In the genomic region with DNA sequence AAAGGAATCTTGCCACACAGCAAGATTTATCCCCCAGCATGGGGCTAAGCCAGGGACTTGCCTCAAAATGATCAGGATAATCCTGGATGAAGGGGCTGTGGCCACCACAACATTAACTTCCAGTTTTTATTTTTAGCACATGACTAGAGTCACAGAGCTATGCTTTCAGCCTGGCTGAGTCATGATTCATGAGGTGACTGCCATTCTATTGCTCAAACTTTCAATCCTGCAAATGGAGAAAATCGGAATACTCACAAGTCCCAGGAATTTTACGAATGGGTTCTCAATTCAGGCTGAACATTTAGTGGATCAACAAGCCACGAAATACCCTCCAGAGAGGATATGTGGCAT, we compare ENCODE assay signal across 15 cellular contexts.
DNase-seq lines count a peak whose midpoint lies in the region; ATAC-seq, FAIRE-seq and TF ChIP-seq lines count a peak whose summit lies in the region.
"Had no signal": no experiment of that assay in that cellular context is flagged by ENCODE, and none has a peak within 500 bp of the region (broad histone marks: within the 10 kb centered on the region; RNA-seq: fewer than 3 reads in every experiment).

No MANE protein-coding gene starts in this region.

- TF ChIP-seq CTCF in D721Med (IDR thresholded peaks at IDR 0.05; ENCODE audit: insufficient read depth, missing control alignments) (no peak), brain microvascular endothelial cell (IDR thresholded peaks at IDR 0.05; ENCODE audit: low read depth, low read length, missing control alignments) (no peak), GM23338 (conservative IDR thresholded peaks at IDR 0.05; ENCODE audit: low read depth in 2 of 2) (no peak)

- DNase-seq in D721Med (ENCODE audit: insufficient read length, low spot score) (peak; percentile 23), MV-4-11 (lab: John Stamatoyannopoulos, UW) (peak; percentile 90), brain microvascular endothelial cell (peak; percentile 76), myocyte (ENCODE audit: low read depth) (peak; percentile 82), caudate nucleus (lab: John Stamatoyannopoulos, UW) (no peak), GM23338 (ENCODE audit: low spot score) (no peak), D341Med (ENCODE audit: low spot score) (no peak)
- no peak for DNase-seq in stimulated activated naive CD8-positive, alpha-beta T cell treated with anti-CD3 and anti-CD28 coated beads, Interleukin-15, amount 100 ng/mL, for 72 hours
- DNase-seq: activated naive CD4-positive, alpha-beta T cell treated with Interleukin-2 at 50 U/mL for 16 hours; DMS79 treated with DMSO at 0.1 percent for 48 hours; HFFc6; NCI-H510A treated with DMSO at 0.1 percent for 48 hours had no signal

- no peaks in the 10 kb centered on the region for H4K20me1 ChIP-seq in GM23338 (replicated peaks; ENCODE audit: insufficient read depth)

- H3K27ac ChIP-seq in brain microvascular endothelial cell (peak overlapping the region; percentile 50), caudate nucleus (ENCODE audit: low read depth, low read length) (no peak overlapping the region), GM23338 (ENCODE audit: low read depth) (no peak overlapping the region)

- no peaks in the 10 kb centered on the region; the same call in 1 of the 3 replicates for H3K9me3 Mint-ChIP-seq in GM23338
- H3K9me3 Mint-ChIP-seq in stimulated activated naive CD8-positive, alpha-beta T cell treated with anti-CD3 and anti-CD28 coated beads, Interleukin-15, amount 100 ng/mL, for 72 hours: peaks cover 0 to 4% of the 10 kb centered on the region in 2 donors
- H3K9me3 Mint-ChIP-seq: stimulated activated memory B cell treated with anti-CD40 and anti-IgM and Interleukin-4, amounts not matched to agents 10 μg/mL and 1 μg/mL and 100 μg/mL, for 72 hours had no signal

- H3K9me2 ChIP-seq in GM23338 (ENCODE audit: insufficient read depth): no peaks in the 10 kb centered on the region

- no peaks in the 10 kb centered on the region for H3K36me3 ChIP-seq in brain microvascular endothelial cell (replicated peaks)
- H3K36me3 ChIP-seq in GM23338 (ENCODE audit: insufficient read depth): no peaks in the 10 kb centered on the region

- no peak overlapping the region for H3K27ac Mint-ChIP-seq in GM23338
- no peak overlapping the region for H3K27ac Mint-ChIP-seq in stimulated activated naive CD8-positive, alpha-beta T cell treated with anti-CD3 and anti-CD28 coated beads, Interleukin-15, amount 100 ng/mL, for 72 hours
- H3K27ac Mint-ChIP-seq: HFFc6; memory B cell; stimulated activated memory B cell treated with anti-CD40 and anti-IgM and Interleukin-4, amounts not matched to agents 10 μg/mL and 1 μg/mL and 100 μg/mL, for 72 hours had no signal

- peaks cover 15% of the 10 kb centered on the region for H3K4me1 Mint-ChIP-seq in GM23338
- peaks cover 12% of the 10 kb centered on the region for H3K4me1 Mint-ChIP-seq in stimulated activated naive CD8-positive, alpha-beta T cell treated with anti-CD3 and anti-CD28 coated beads, Interleukin-15, amount 100 ng/mL, for 72 hours

- no peaks in the 10 kb centered on the region for H3K27me3 Mint-ChIP-seq in GM23338 (ENCODE audit: insufficient read depth, low read depth, poor library complexity)
- no peaks in the 10 kb centered on the region for H3K27me3 Mint-ChIP-seq in stimulated activated naive CD8-positive, alpha-beta T cell treated with anti-CD3 and anti-CD28 coated beads, Interleukin-15, amount 100 ng/mL, for 72 hours
- H3K27me3 Mint-ChIP-seq: memory B cell; stimulated activated memory B cell treated with anti-CD40 and anti-IgM and Interleukin-4, amounts not matched to agents 10 μg/mL and 1 μg/mL and 100 μg/mL, for 72 hours had no signal

- H3K79me2 ChIP-seq in GM23338 (replicated peaks; ENCODE audit: insufficient read depth): no peaks in the 10 kb centered on the region

- H3K4me2 ChIP-seq in GM23338: no peak overlapping the region

- in situ Hi-C loops in brain microvascular endothelial cell (cut with HindIII; ENCODE audit: low pct_ligation_motif_present, low sequenced_read_pairs): no loop called here

- no peak overlapping the region for H3K4me3 Mint-ChIP-seq in GM23338
- no peak overlapping the region for H3K4me3 Mint-ChIP-seq in stimulated activated naive CD8-positive, alpha-beta T cell treated with anti-CD3 and anti-CD28 coated beads, Interleukin-15, amount 100 ng/mL, for 72 hours
- H3K4me3 Mint-ChIP-seq: HFFc6; memory B cell; stimulated activated memory B cell treated with anti-CD40 and anti-IgM and Interleukin-4, amounts not matched to agents 10 μg/mL and 1 μg/mL and 100 μg/mL, for 72 hours had no signal

- peak; percentile 71 for FAIRE-seq in D721Med (lab: Jason Lieb, UNC)
- FAIRE-seq: endothelial cell of umbilical vein had no signal

- H2AFZ ChIP-seq in GM23338: no peak overlapping the region

- H3F3A ChIP-seq in GM23338 (replicated peaks; ENCODE audit: low read depth): no peaks in the 10 kb centered on the region

- ATAC-seq in GM23338: no peak
- no peak for ATAC-seq in stimulated activated naive CD8-positive, alpha-beta T cell treated with anti-CD3 and anti-CD28 coated beads, Interleukin-15, amount 100 ng/mL, for 72 hours
- ATAC-seq: stimulated activated memory B cell treated with anti-CD40 and anti-IgM and Interleukin-4, amounts not matched to agents 10 μg/mL and 1 μg/mL and 100 μg/mL, for 72 hours had no signal

- peaks cover 16% of the 10 kb centered on the region; the same call in 1 of the 2 replicates for H3K4me1 ChIP-seq in GM23338 (ENCODE audit: insufficient read depth)

- no peaks in the 10 kb centered on the region for H3K36me3 Mint-ChIP-seq in GM23338 (ENCODE audit: low read depth)
- H3K36me3 Mint-ChIP-seq: memory B cell; stimulated activated memory B cell treated with anti-CD40 and anti-IgM and Interleukin-4, amounts not matched to agents 10 μg/mL and 1 μg/mL and 100 μg/mL, for 72 hours had no signal

- H3K4me3 ChIP-seq in brain microvascular endothelial cell (ENCODE audit: low read depth, low read length) (no peak overlapping the region), GM23338 (no peak overlapping the region)

- no peaks in the 10 kb centered on the region for H3K27me3 ChIP-seq in brain microvascular endothelial cell (replicated peaks)
- H3K27me3 ChIP-seq in GM23338 (ENCODE audit: insufficient read depth): no peaks in the 10 kb centered on the region

TF ChIP-seq in GM23338, 12 proteins besides CTCF, POLR2A, EP300 and RAD21:
- TF ChIP-seq NANOG (IDR thresholded peaks at IDR 0.05; ENCODE audit: borderline replicate concordance): no peak

Comparison
In these comparisons a context has a peak if more than half of its experiments do, and no peak if none do; other contexts are left out.
1. DNase-seq: peak in D721Med (single experiment), MV-4-11 (single experiment), brain microvascular endothelial cell (single experiment) and myocyte (single experiment); none in caudate nucleus (0 of 61), GM23338 (single experiment), D341Med (single experiment) and stimulated activated naive CD8-positive, alpha-beta T cell treated with anti-CD3 and anti-CD28 coated beads, Interleukin-15, amount 100 ng/mL, for 72 hours (0 of 2).